In genomic region chr18:46672062-46672970, GRCh38 we compare ENCODE assay signal across 12 cellular contexts.
DNase-seq lines count a peak whose midpoint lies in the region.
"Had no signal": no experiment of that assay in that cellular context is flagged by ENCODE, and none has a peak within 500 bp of the region (broad histone marks: within the 10 kb centered on the region; RNA-seq: fewer than 3 reads in every experiment).

No MANE protein-coding gene starts in this region.

- peak in 4 of 6 experiments; percentile 2 to 66 (median 60) for DNase-seq in stimulated activated naive CD4-positive, alpha-beta T cell (lab: John Stamatoyannopoulos, UW)
- DNase-seq in stimulated activated naive CD4-positive, alpha-beta T cell treated with Interleukin-2 at 50 U/mL for 16 hours (lab: John Stamatoyannopoulos, UW): no peak
- DNase-seq in NCI-H2227 (lab: John Stamatoyannopoulos, UW; ENCODE audit: unreplicated experiment): peak; percentile 13
- DNase-seq in superior temporal gyrus (ENCODE audit: extremely low spot score): peak; percentile 68
- no peak for DNase-seq in NCI-H146 treated with DMSO at 0.1 percent for 48 hours (lab: John Stamatoyannopoulos, UW; ENCODE audit: unreplicated experiment)
- DNase-seq in amygdala (lab: John Stamatoyannopoulos, UW): no peak
- no peak for DNase-seq in NCI-H2029 treated with DMSO at 0.1 percent for 48 hours (lab: John Stamatoyannopoulos, UW)
- DNase-seq: effector memory CD4-positive, alpha-beta T cell; NCI-H446; right lobe of liver had no signal

- peak overlapping the region; percentile 47 for H3K27ac ChIP-seq in cingulate gyrus (ENCODE audit: low read depth, low read length)
- H3K27ac ChIP-seq: gastroesophageal sphincter, right lobe of liver had no signal

Comparison
In these comparisons a context has a peak if more than half of its experiments do, and no peak if none do; other contexts are left out.
1. DNase-seq: peak in stimulated activated naive CD4-positive, alpha-beta T cell (4 of 6), NCI-H2227 (single experiment) and superior temporal gyrus (single experiment); none in stimulated activated naive CD4-positive, alpha-beta T cell treated with Interleukin-2 at 50 U/mL for 16 hours (single experiment), NCI-H146 treated with DMSO at 0.1 percent for 48 hours (single experiment), amygdala (0 of 56) and NCI-H2029 treated with DMSO at 0.1 percent for 48 hours (single experiment).